ENCODE assay signal across 8 cellular contexts in the genomic region with DNA sequence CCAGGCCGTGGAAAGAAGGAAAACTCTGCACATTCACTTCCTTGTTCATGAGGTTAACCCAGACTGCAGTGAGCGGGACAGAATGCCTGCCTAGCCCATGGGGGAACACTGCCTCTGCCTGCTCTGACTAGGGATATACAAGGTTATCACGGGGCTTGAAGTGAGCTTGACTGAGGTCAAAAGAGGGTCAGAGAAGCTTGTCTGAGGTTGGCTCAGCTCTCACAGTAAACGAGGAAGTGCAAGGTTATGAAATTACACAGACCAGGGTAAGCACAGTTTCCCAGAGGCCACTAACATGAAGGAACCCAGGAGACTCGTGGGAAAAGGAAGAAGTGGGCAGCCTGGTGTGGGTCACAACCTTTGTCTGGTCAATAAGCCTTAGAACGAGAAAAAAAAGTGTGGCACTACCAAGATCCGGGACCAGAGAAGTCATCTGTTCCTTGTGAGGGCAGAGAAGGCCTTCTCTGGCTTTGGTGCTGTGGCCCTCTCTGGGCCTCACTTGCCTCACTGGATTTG. TPM values are rescaled to one million over a fixed set of nuclear protein-coding genes. Genes with fewer than 3 reads are reported as not detected.
DNase-seq lines count a peak whose midpoint lies in the region; ATAC-seq and TF ChIP-seq lines count a peak whose summit lies in the region.

No MANE protein-coding gene starts in this region.

- ATAC-seq in GM19328 (IDR thresholded peaks at IDR 0.05; ENCODE audit: unreplicated experiment) = peak; percentile 44

- no peaks in the 10 kb centered on the region for H3K27me3 ChIP-seq in cardiac muscle cell
- H3K27me3 ChIP-seq in skeletal muscle tissue (ENCODE audit: control insufficient read depth in 3 of 3, insufficient read depth in 3 of 3, low read length in 3 of 3) = no peaks in the 10 kb centered on the region

- H3K36me3 ChIP-seq in cardiac muscle cell (peaks cover 18% of the 10 kb centered on the region), skeletal muscle tissue (ENCODE audit: control insufficient read depth in 3 of 3, insufficient read depth in 3 of 3, low read length in 3 of 3) (peaks cover 16 to 18% (median 16%) of the 10 kb centered on the region in 3 donors)

- H3K9ac ChIP-seq in skeletal muscle tissue (ENCODE audit: low read depth in 1 of 3, low read length in 3 of 3) = peak overlapping the region; percentile 10 to 74 (median 69)

- H3K4me3 ChIP-seq in cardiac muscle cell (no peak overlapping the region), skeletal muscle tissue (ENCODE audit: low read length in 3 of 3) (no peak overlapping the region)

- TF ChIP-seq CTCF in cardiac muscle cell (IDR thresholded peaks at IDR 0.05; ENCODE audit: low read depth, low read length) = no peak

- peak overlapping the region; percentile 96 for H3K27ac ChIP-seq in cardiac muscle cell
- H3K27ac ChIP-seq in skeletal muscle tissue (ENCODE audit: low read depth, low read length) = peak overlapping the region; percentile 83

- H3K4me1 ChIP-seq in cardiac muscle cell (ENCODE audit: low read depth) (peaks cover 63% of the 10 kb centered on the region), skeletal muscle tissue (ENCODE audit: control insufficient read depth in 3 of 3, insufficient read depth in 3 of 3, low read length in 3 of 3) (peaks cover 63 to 72% (median 67%) of the 10 kb centered on the region in 3 donors)

- H3K9me3 ChIP-seq in cardiac muscle cell (ENCODE audit: low read depth) = no peaks in the 10 kb centered on the region
- no peaks in the 10 kb centered on the region for H3K9me3 ChIP-seq in skeletal muscle tissue (ENCODE audit: control insufficient read depth in 3 of 3, low read length in 3 of 3)

- DNase-seq in OCI-M1 (lab: John Stamatoyannopoulos, UW) (peak; percentile 67), cardiac muscle cell (ENCODE audit: low read depth in 1 of 2, low spot score in 1 of 2) (peak in 1 of 2 donors; percentile 87), SK-N-DZ (ENCODE audit: low spot score) (no peak), NCI-H1436 (lab: John Stamatoyannopoulos, UW) (no peak), NCI-H526 (lab: John Stamatoyannopoulos, UW) (no peak)
- DNase-seq in central memory CD4-positive, alpha-beta T cell = no peak

RNA-seq across cellular contexts. Expression of gene HIC1, which starts 28.8 kb away (rescaled TPM):
- total RNA-seq in cardiac muscle cell (2.6 and 3.7 TPM in 2 replicates), skeletal muscle tissue (23.5 TPM)
- 0.88 and 2.7 TPM in 2 replicates for polyA plus RNA-seq in cardiac muscle cell
- 0.89 and 4.4 TPM in 2 replicates for polyA plus RNA-seq in SK-N-DZ (2014; cell fraction: cytosol; rRNA removed)
- 9.0 and 14.7 TPM in 2 replicates for polyA plus RNA-seq in SK-N-DZ (2014; cell fraction: nucleus; rRNA removed)

RNA-seq across cellular contexts. Expression of gene OVCA2, which starts 41.8 kb away (rescaled TPM):
- total RNA-seq in cardiac muscle cell (36.8 and 48.4 TPM in 2 replicates), skeletal muscle tissue (24.0 TPM)
- polyA plus RNA-seq in cardiac muscle cell = 40.6 and 50.1 TPM in 2 replicates
- polyA plus RNA-seq in SK-N-DZ (2014; cell fraction: cytosol; rRNA removed) = 40.6 and 46.7 TPM in 2 replicates
- polyA plus RNA-seq in SK-N-DZ (2014; cell fraction: nucleus; rRNA removed) = 28.2 and 44.6 TPM in 2 replicates

RNA-seq across cellular contexts. Expression of gene DPH1, which starts 53.7 kb away (rescaled TPM):
- total RNA-seq in cardiac muscle cell (43.2 and 88.6 TPM in 2 replicates), skeletal muscle tissue (14.1 TPM)
- polyA plus RNA-seq in cardiac muscle cell = 59.5 and 94.5 TPM in 2 replicates
- 48.4 and 48.9 TPM in 2 replicates for polyA plus RNA-seq in SK-N-DZ (2014; cell fraction: cytosol; rRNA removed)
- 129 and 146 TPM in 2 replicates for polyA plus RNA-seq in SK-N-DZ (2014; cell fraction: nucleus; rRNA removed)

RNA-seq across cellular contexts. Expression of gene RTN4RL1, which starts 58.5 kb away (rescaled TPM):
- total RNA-seq in cardiac muscle cell (34.3 and 45.4 TPM in 2 replicates), skeletal muscle tissue (1.0 TPM)
- polyA plus RNA-seq in cardiac muscle cell = 32.2 and 46.2 TPM in 2 replicates
- polyA plus RNA-seq in SK-N-DZ (2014; cell fraction: cytosol; rRNA removed) = not detected in 2 replicates
- polyA plus RNA-seq in SK-N-DZ (2014; cell fraction: nucleus; rRNA removed) = 0.34 TPM in 1 of 2 replicates, not detected in the other
